In the genomic region with DNA sequence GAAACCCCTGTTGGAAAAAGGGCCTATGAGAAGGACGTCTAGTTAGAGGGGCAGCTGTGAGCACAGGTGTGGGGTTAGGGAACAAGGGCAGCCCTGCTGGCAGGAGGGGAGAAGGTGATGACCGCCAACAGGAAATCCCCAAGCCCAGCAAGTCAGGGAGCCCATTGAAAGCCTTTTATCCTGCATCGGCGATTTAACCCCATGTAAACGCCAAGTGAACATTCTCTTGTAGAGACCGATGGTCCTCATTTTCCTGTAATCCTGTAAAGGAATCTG, we compare ENCODE assay signal across 24 cellular contexts. TPM values are rescaled to one million over a fixed set of nuclear protein-coding genes. Genes with fewer than 3 reads are reported as not detected.
"Had no signal": no experiment of that assay in that cellular context is flagged by ENCODE, and none has a peak within 500 bp of the region (broad histone marks: within the 10 kb centered on the region; RNA-seq: fewer than 3 reads in every experiment).

No MANE protein-coding gene starts in this region.

- H3K27ac Mint-ChIP-seq: activated naive CD4-positive, alpha-beta T cell treated with anti-CD3 and anti-CD28 coated beads for 36 hours; effector memory CD8-positive, alpha-beta T cell; T-helper 2 cell treated with Interferon-gamma antibody and Interleukin-4, amounts not matched to agents 5 μg/mL and 100 μg/mL, for 36 hours had no signal

- H3K4me3 Mint-ChIP-seq: activated naive CD4-positive, alpha-beta T cell treated with anti-CD3 and anti-CD28 coated beads for 36 hours; T-helper 2 cell treated with Interferon-gamma antibody and Interleukin-4, amounts not matched to agents 5 μg/mL and 100 μg/mL, for 36 hours had no signal

- H3K27ac ChIP-seq: epithelial cell of prostate, psoas muscle, sigmoid colon, spleen, thoracic aorta had no signal

- H3K36me3 ChIP-seq: sigmoid colon, spleen, thoracic aorta had no signal

- H3K9me3 ChIP-seq: mucosa of descending colon, psoas muscle, sigmoid colon, spleen, thoracic aorta had no signal

- H3K4me3 ChIP-seq: mucosa of descending colon, psoas muscle, sigmoid colon, thoracic aorta had no signal

- DNase-seq: activated CD4-positive, alpha-beta T cell treated with anti-CD3 and anti-CD28 coated beads, Interleukin-2, amount 50 U/mL, for 1 hour; activated CD4-positive, CD25-positive, alpha-beta regulatory T cell; activated naive CD4-positive, alpha-beta T cell treated with anti-CD3 and anti-CD28 coated beads for 36 hours; dermis blood vessel endothelial cell; effector memory CD8-positive, alpha-beta T cell; foreskin melanocyte; mammary epithelial cell; mucosa of descending colon; psoas muscle; sigmoid colon; spleen; stimulated activated CD4-positive, alpha-beta T cell treated with anti-CD3 and anti-CD28 coated beads, Interleukin-1b, Interleukin-23, amount 100 ng/mL, for 48 hours had no signal

- H3K4me1 ChIP-seq: psoas muscle had no signal

- ATAC-seq: effector memory CD8-positive, alpha-beta T cell; left lobe of liver; mucosa of descending colon had no signal

- H3K9me3 Mint-ChIP-seq: activated naive CD4-positive, alpha-beta T cell treated with anti-CD3 and anti-CD28 coated beads for 36 hours; effector memory CD8-positive, alpha-beta T cell had no signal

RNA-seq across cellular contexts. Expression of gene BSND, which starts 1.1 kb away (rescaled TPM):
- total RNA-seq: activated naive CD4-positive, alpha-beta T cell treated with anti-CD3 and anti-CD28 coated beads for 36 hours; astrocyte; bronchial epithelial cell; chondrocyte; dermis blood vessel endothelial cell; fibroblast of lung; left lobe of liver; mammary epithelial cell; mucosa of descending colon; osteocyte; psoas muscle; sigmoid colon; thoracic aorta; ureter had no signal
- polyA plus RNA-seq: fibroblast of lung, keratinocyte, mammary epithelial cell, neural cell, psoas muscle, sigmoid colon had no signal

RNA-seq across cellular contexts. Expression of gene TMEM61, which starts 17.2 kb away (rescaled TPM):
- total RNA-seq: activated naive CD4-positive, alpha-beta T cell treated with anti-CD3 and anti-CD28 coated beads for 36 hours; astrocyte; chondrocyte; dermis blood vessel endothelial cell; fibroblast of lung; left lobe of liver; osteocyte had no signal
- polyA plus RNA-seq: fibroblast of lung, neural cell had no signal

RNA-seq across cellular contexts. Expression of gene PCSK9, which starts 41.7 kb away (rescaled TPM):
- total RNA-seq: activated naive CD4-positive, alpha-beta T cell treated with anti-CD3 and anti-CD28 coated beads for 36 hours; dermis blood vessel endothelial cell; psoas muscle had no signal
- polyA plus RNA-seq: neural cell had no signal
